ENCODE assay signal across 19 cellular contexts in genomic region chr3:146953523-146954125, GRCh38.
A peak's percentile ranks its signal among the peaks of the same experiment; 100 is the strongest.
DNase-seq lines count a peak whose midpoint lies in the region; ATAC-seq and TF ChIP-seq lines count a peak whose summit lies in the region.
"Had no signal": no experiment of that assay in that cellular context is flagged by ENCODE, and none has a peak within 500 bp of the region (broad histone marks: within the 10 kb centered on the region; RNA-seq: fewer than 3 reads in every experiment).

No MANE protein-coding gene starts in this region.

- H3K27ac ChIP-seq in prostate gland: no peak overlapping the region
- H3K27ac ChIP-seq: adrenal gland, PC-9, vagina had no signal

- ATAC-seq in GM19452 (IDR thresholded peaks at IDR 0.05; ENCODE audit: unreplicated experiment) (no peak), HG03097 (IDR thresholded peaks at IDR 0.05; ENCODE audit: low FRiP score, unreplicated experiment) (no peak)

- H3K9me3 ChIP-seq in prostate gland: no peaks in the 10 kb centered on the region
- H3K9me3 ChIP-seq: adrenal gland, vagina had no signal

- TF ChIP-seq CTCF in astrocyte of the cerebellum (IDR thresholded peaks at IDR 0.05; ENCODE audit: low read depth, low read length, missing control alignments) (no peak), fibroblast of the aortic adventitia (IDR thresholded peaks at IDR 0.05; ENCODE audit: insufficient read depth, low read length) (no peak), prostate gland (IDR thresholded peaks at IDR 0.05) (no peak)

- TF ChIP-seq POLR2A in prostate gland (IDR thresholded peaks at IDR 0.05): no peak

- H3K36me3 ChIP-seq in prostate gland: no peaks in the 10 kb centered on the region
- H3K36me3 ChIP-seq: adrenal gland, vagina had no signal

- 30% methylated on average over 3 of the region's 3 CpGs for WGBS in prostate gland

- DNase-seq in DMS 273 treated with DMSO at 0.1 percent for 48 hours (lab: John Stamatoyannopoulos, UW) (peak; percentile 54), astrocyte of the cerebellum (ENCODE audit: low read depth) (peak; percentile 92), fibroblast of the aortic adventitia (ENCODE audit: low read depth) (peak; percentile 79), pons (ENCODE audit: low spot score) (peak; percentile 25), EL (no peak), prostate gland (ENCODE audit: low spot score) (no peak)
- DNase-seq: activated CD4-positive, alpha-beta memory T cell treated with anti-CD3 and anti-CD28 coated beads for 36 hours; adrenal gland; AML-193; cortex of kidney; erythroblast; HCEC 1CT; NCI-H2081 treated with DMSO at 0.1 percent for 48 hours; NCI-H69; PC-9; posterior cingulate gyrus had no signal

- in situ Hi-C loops in astrocyte of the cerebellum (cut with HindIII; ENCODE audit: low sequenced_read_pairs): no loop called here

- no peaks in the 10 kb centered on the region for H3K27me3 ChIP-seq in prostate gland (replicated peaks; ENCODE audit: insufficient read depth)
- H3K27me3 ChIP-seq: adrenal gland, vagina had no signal

- H3K4me3 ChIP-seq in astrocyte of the cerebellum (ENCODE audit: low read depth, low read length) (no peak overlapping the region), fibroblast of the aortic adventitia (ENCODE audit: low read depth, low read length) (peak overlapping the region; percentile 34), prostate gland (no peak overlapping the region)
- H3K4me3 ChIP-seq: adrenal gland, PC-9, vagina had no signal

- H3K4me1 ChIP-seq in prostate gland (replicated peaks): no peaks in the 10 kb centered on the region
- H3K4me1 ChIP-seq: adrenal gland, vagina had no signal

- intact Hi-C loops in prostate gland (cut with DNase I): no loop called here

Comparison
In these comparisons a context has a peak if more than half of its experiments do, and no peak if none do; other contexts are left out.
1. DNase-seq: peak in DMS 273 treated with DMSO at 0.1 percent for 48 hours (single experiment), astrocyte of the cerebellum (single experiment), fibroblast of the aortic adventitia (single experiment) and pons (single experiment); none in EL (single experiment) and prostate gland (single experiment).